ENCODE assay signal across 14 cellular contexts in genomic region chr3:122295286-122295685, GRCh38. TPM values are rescaled to one million over a fixed set of nuclear protein-coding genes. Genes with fewer than 3 reads are reported as not detected.
A peak's percentile ranks its signal among the peaks of the same experiment; 100 is the strongest.
DNase-seq lines count a peak whose midpoint lies in the region; ATAC-seq and TF ChIP-seq lines count a peak whose summit lies in the region.
"Had no signal": no experiment of that assay in that cellular context is flagged by ENCODE, and none has a peak within 500 bp of the region (broad histone marks: within the 10 kb centered on the region; RNA-seq: fewer than 3 reads in every experiment).

No MANE protein-coding gene starts in this region.

- 50 to 55% methylated on average over 3 of the region's 3 CpGs for WGBS in heart right ventricle, 2 donors

- H3K27ac ChIP-seq in OCI-LY3 (ENCODE audit: low read length) (no peak overlapping the region; the same call in 1 of the 2 replicates), heart right ventricle (peak overlapping the region in 2 of 10 donors; percentile 10 to 13)

- peaks cover under 1% of the 10 kb centered on the region for H3K36me3 Mint-ChIP-seq in activated CD8-positive, alpha-beta memory T cell treated with anti-CD3 and anti-CD28 coated beads, Interleukin-2, amount 10 ng/mL, durations not matched to agents 7 days and 5 days
- peaks cover 0 to under 1% of the 10 kb centered on the region in 2 donors for H3K36me3 Mint-ChIP-seq in stimulated activated naive B cell treated with anti-CD40 and anti-IgM and Interleukin-4, amounts not matched to agents 10 μg/mL and 1 μg/mL and 100 μg/mL, for 72 hours
- H3K36me3 Mint-ChIP-seq: natural killer cell, type B pancreatic cell had no signal

- H3K4me3 Mint-ChIP-seq in activated CD8-positive, alpha-beta memory T cell treated with anti-CD3 and anti-CD28 coated beads, Interleukin-2, amount 10 ng/mL, durations not matched to agents 7 days and 5 days = no peak overlapping the region
- H3K4me3 Mint-ChIP-seq in stimulated activated naive B cell treated with anti-CD40 and anti-IgM and Interleukin-4, amounts not matched to agents 10 μg/mL and 1 μg/mL and 100 μg/mL, for 72 hours = no peak overlapping the region
- H3K4me3 Mint-ChIP-seq: natural killer cell, type B pancreatic cell had no signal

- CTCF ChIA-PET in activated CD8-positive, alpha-beta memory T cell treated with anti-CD3 and anti-CD28 coated beads, Interleukin-2, amount 10 ng/mL, durations not matched to agents 7 days and 5 days (lab: Charles Lee) = interaction anchor here (0.9 kb wide), 1 partner anchor 194 kb away, joined by 3 read pairs; no protein-coding TSS in a partner anchor

- H3K4me1 Mint-ChIP-seq in activated CD8-positive, alpha-beta memory T cell treated with anti-CD3 and anti-CD28 coated beads, Interleukin-2, amount 10 ng/mL, durations not matched to agents 7 days and 5 days = peaks cover 15% of the 10 kb centered on the region
- H3K4me1 Mint-ChIP-seq in stimulated activated naive B cell treated with anti-CD40 and anti-IgM and Interleukin-4, amounts not matched to agents 10 μg/mL and 1 μg/mL and 100 μg/mL, for 72 hours = peaks cover 15 to 20% of the 10 kb centered on the region in 2 donors
- H3K4me1 Mint-ChIP-seq: natural killer cell had no signal

- peak; percentile 44 for DNase-seq in activated CD8-positive, alpha-beta memory T cell treated with anti-CD3 and anti-CD28 coated beads, Interleukin-2, amount 10 ng/mL, durations not matched to agents 7 days and 5 days
- no peak for DNase-seq in activated CD8-positive, alpha-beta memory T cell treated with anti-CD3 and anti-CD28 coated beads, Interleukin-2, amount 50 U/mL, for 4 hours
- DNase-seq in heart right ventricle (no peak), G401 (ENCODE audit: low spot score) (no peak), ACHN (no peak)
- no peak for DNase-seq in stimulated activated naive B cell treated with anti-CD40 and anti-IgM and Interleukin-4, amounts not matched to agents 10 μg/mL and 1 μg/mL and 100 μg/mL, for 72 hours
- DNase-seq: KG1, natural killer cell had no signal

- H3K9ac ChIP-seq in OCI-LY3 (ENCODE audit: low read length) = no peak overlapping the region

- intact Hi-C loops in heart right ventricle (cut with DNase I) = no loop called here

- peak overlapping the region; percentile 38 for H3K4me2 ChIP-seq in OCI-LY3 (ENCODE audit: low read length)

- H3K36me3 ChIP-seq in OCI-LY3 (replicated peaks; ENCODE audit: low read depth, low read length) = no peaks in the 10 kb centered on the region
- H3K36me3 ChIP-seq in heart right ventricle = no peaks in the 10 kb centered on the region

- H3K27me3 Mint-ChIP-seq in activated CD8-positive, alpha-beta memory T cell treated with anti-CD3 and anti-CD28 coated beads, Interleukin-2, amount 10 ng/mL, durations not matched to agents 7 days and 5 days = no peaks in the 10 kb centered on the region
- no peaks in the 10 kb centered on the region for H3K27me3 Mint-ChIP-seq in stimulated activated naive B cell treated with anti-CD40 and anti-IgM and Interleukin-4, amounts not matched to agents 10 μg/mL and 1 μg/mL and 100 μg/mL, for 72 hours
- H3K27me3 Mint-ChIP-seq: type B pancreatic cell had no signal

- TF ChIP-seq CTCF in OCI-LY3 (IDR thresholded peaks at IDR 0.05; ENCODE audit: low read depth, low read length) = no peak
- TF ChIP-seq CTCF in heart right ventricle (IDR thresholded peaks at IDR 0.05) = no peak

- H3K27me3 ChIP-seq in OCI-LY3 (ENCODE audit: low read depth, low read length) (no peaks in the 10 kb centered on the region), heart right ventricle (no peaks in the 10 kb centered on the region)

- no peaks in the 10 kb centered on the region for H3K79me2 ChIP-seq in OCI-LY3 (ENCODE audit: low read length)

- no peak overlapping the region for H3K27ac Mint-ChIP-seq in activated CD8-positive, alpha-beta memory T cell treated with anti-CD3 and anti-CD28 coated beads, Interleukin-2, amount 10 ng/mL, durations not matched to agents 7 days and 5 days
- H3K27ac Mint-ChIP-seq in stimulated activated naive B cell treated with anti-CD40 and anti-IgM and Interleukin-4, amounts not matched to agents 10 μg/mL and 1 μg/mL and 100 μg/mL, for 72 hours = no peak overlapping the region
- H3K27ac Mint-ChIP-seq: natural killer cell, type B pancreatic cell had no signal

- peaks cover 39% of the 10 kb centered on the region for H3K4me1 ChIP-seq in OCI-LY3 (ENCODE audit: low read length)
- H3K4me1 ChIP-seq in heart right ventricle = peaks cover 0 to 13% (median 0%) of the 10 kb centered on the region in 9 donors

- no peaks in the 10 kb centered on the region for H4K20me1 ChIP-seq in OCI-LY3 (ENCODE audit: insufficient read depth, low read length)

- H3K9me3 Mint-ChIP-seq in activated CD8-positive, alpha-beta memory T cell treated with anti-CD3 and anti-CD28 coated beads, Interleukin-2, amount 10 ng/mL, durations not matched to agents 7 days and 5 days (ENCODE audit: low read depth) = no peaks in the 10 kb centered on the region
- H3K9me3 Mint-ChIP-seq in stimulated activated naive B cell treated with anti-CD40 and anti-IgM and Interleukin-4, amounts not matched to agents 10 μg/mL and 1 μg/mL and 100 μg/mL, for 72 hours = peaks cover under 1 to 1% of the 10 kb centered on the region in 2 donors
- H3K9me3 Mint-ChIP-seq: natural killer cell, type B pancreatic cell had no signal

- H2AFZ ChIP-seq in OCI-LY3 (ENCODE audit: low read depth, low read length) = peak overlapping the region; percentile 94

- ATAC-seq in activated CD8-positive, alpha-beta memory T cell treated with anti-CD3 and anti-CD28 coated beads, Interleukin-2, amount 10 ng/mL, durations not matched to agents 7 days and 5 days = peak; percentile 57
- peak in 5 of 8 donors; percentile 12 to 62 (median 50) for ATAC-seq in heart right ventricle
- ATAC-seq in stimulated activated naive B cell treated with anti-CD40 and anti-IgM and Interleukin-4, amounts not matched to agents 10 μg/mL and 1 μg/mL and 100 μg/mL, for 72 hours (replicated peaks) = peak; percentile 38 to 47
- no peak for ATAC-seq in HG03135 (IDR thresholded peaks at IDR 0.05; ENCODE audit: unreplicated experiment)
- ATAC-seq: natural killer cell had no signal

- H3K4me3 ChIP-seq in OCI-LY3 (ENCODE audit: low read length) = no peak overlapping the region
- no peak overlapping the region for H3K4me3 ChIP-seq in heart right ventricle

- no peaks in the 10 kb centered on the region for H3K9me3 ChIP-seq in OCI-LY3 (ENCODE audit: insufficient read depth, low read length)
- H3K9me3 ChIP-seq in heart right ventricle = peaks cover 0 to 5% (median 5%) of the 10 kb centered on the region in 11 donors

- in situ Hi-C loops in G401 (cut with HindIII; ENCODE audit: low sequenced_read_pairs) = no loop called here
- in situ Hi-C loops in ACHN (cut with HindIII; ENCODE audit: low pct_ligation_motif_present, low pct_unique_long_range_greater_than_20kb, low sequenced_read_pairs) = no loop called here

RNA-seq across cellular contexts. Expression of gene CSTA, which starts 29.8 kb away (rescaled TPM):
- not detected for total RNA-seq in activated CD8-positive, alpha-beta memory T cell treated with anti-CD3 and anti-CD28 coated beads, Interleukin-2, amount 10 ng/mL, durations not matched to agents 7 days and 5 days
- 1 to 10 TPM in 5 of 10 donors, under 1 TPM in 4, not detected in 1; 0.42 to 5.5 (median 1.1) TPM for total RNA-seq in heart right ventricle
- 1 to 10 TPM; 2.5 to 4.6 TPM for polyA plus RNA-seq in heart right ventricle
- not detected in 2 replicates for total RNA-seq in G401 (2014; rRNA removed; shearing (Covaris generic))
- total RNA-seq: A172; activated CD8-positive, alpha-beta memory T cell treated with anti-CD3 and anti-CD28 coated beads for 36 hours; T-helper 2 cell treated with Interferon-gamma antibody and Interleukin-4, amounts not matched to agents 100 ng/mL and 5 ng/mL, for 36 hours had no signal
